26 cellular contexts compared by ENCODE assay signal in the genomic region with DNA sequence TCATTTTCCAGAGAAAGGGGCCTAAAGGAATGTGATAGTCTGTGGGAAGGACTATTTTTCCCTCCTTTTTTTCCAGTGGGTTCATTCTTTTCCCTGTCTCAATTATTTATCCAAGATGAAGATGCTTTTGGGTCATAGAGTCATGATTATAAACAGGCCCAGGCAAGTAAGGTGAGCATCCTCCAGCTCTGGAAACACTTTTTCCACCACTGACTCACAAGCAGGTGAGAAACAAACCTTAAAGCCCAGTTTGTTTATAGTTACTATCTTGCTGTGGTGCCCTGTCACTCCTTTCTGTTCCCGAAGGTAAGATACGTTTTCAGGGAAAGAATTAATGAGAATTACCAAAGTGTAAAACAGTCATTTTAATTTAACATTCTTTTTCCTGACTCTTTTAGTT.
A peak's percentile ranks its signal among the peaks of the same experiment; 100 is the strongest.
DNase-seq lines count a peak whose midpoint lies in the region; ATAC-seq, FAIRE-seq and TF ChIP-seq lines count a peak whose summit lies in the region.
"Had no signal": no experiment of that assay in that cellular context is flagged by ENCODE, and none has a peak within 500 bp of the region (broad histone marks: within the 10 kb centered on the region; RNA-seq: fewer than 3 reads in every experiment).

No MANE protein-coding gene starts in this region.

- in situ Hi-C loops in mammary epithelial cell (cut with MboI; ENCODE audit: low sequenced_read_pairs in 2 of 2) = no loop called here

- H3K36me3 ChIP-seq in mammary epithelial cell (ENCODE audit: insufficient read depth, low read length) (no peaks in the 10 kb centered on the region), bronchial epithelial cell (ENCODE audit: control insufficient read depth, insufficient read depth, low read length) (no peaks in the 10 kb centered on the region)
- H3K36me3 ChIP-seq: BE2C; BLaER1 treated with 17β-estradiol and CSF1 and Interleukin-3, amounts not matched to agents 10 nM and 100 nM had no signal

- H3K4me2 ChIP-seq in mammary epithelial cell (ENCODE audit: insufficient read depth, low read depth, low read length) = peak overlapping the region; percentile 51
- H3K4me2 ChIP-seq: A549; BLaER1 treated with 17β-estradiol and CSF1 and Interleukin-3, amounts not matched to agents 10 nM and 100 nM; GM23338 had no signal

- WGBS in mammary epithelial cell (ENCODE audit: low coverage, missing lambda C conversion rate) = 0% methylated on average over 2 of the region's 2 CpGs

- CTCF ChIA-PET in mammary epithelial cell (lab: Charles Lee; ENCODE audit: low non-redundant PET) = interaction anchor here (0.6 kb wide), 1 partner anchor 38 kb away, joined by 4 read pairs; no protein-coding TSS in a partner anchor
- CTCF ChIA-PET in MCF 10A (lab: Yijun Ruan, JAX) = no interaction called here

- no peak overlapping the region for H3K4me3 ChIP-seq in mammary epithelial cell (replicated peaks in 1 of 3; ENCODE audit: insufficient read depth in 1 of 3, low read depth in 2 of 3, low read length in 3 of 3)
- no peak overlapping the region for H3K4me3 ChIP-seq in bronchial epithelial cell (ENCODE audit: low read depth, low read length)
- H3K4me3 ChIP-seq: A549; BLaER1 treated with 17β-estradiol and CSF1 and Interleukin-3, amounts not matched to agents 10 nM and 100 nM; GM12878; GM23338 had no signal

- no peaks in the 10 kb centered on the region for H4K20me1 ChIP-seq in mammary epithelial cell (ENCODE audit: insufficient read depth, low read length)
- H4K20me1 ChIP-seq: BLaER1 treated with 17β-estradiol and CSF1 and Interleukin-3, amounts not matched to agents 10 nM and 100 nM had no signal

- H3K27me3 ChIP-seq in mammary epithelial cell (ENCODE audit: insufficient read depth, low read length) = no peaks in the 10 kb centered on the region
- H3K27me3 ChIP-seq in bronchial epithelial cell (ENCODE audit: control insufficient read depth, insufficient read depth, low read length) = peaks cover 2% of the 10 kb centered on the region
- H3K27me3 ChIP-seq in foreskin keratinocyte = no peaks in the 10 kb centered on the region
- H3K27me3 ChIP-seq: BE2C; BLaER1 treated with 17β-estradiol and CSF1 and Interleukin-3, amounts not matched to agents 10 nM and 100 nM had no signal

- no peak overlapping the region for H3K27ac Mint-ChIP-seq in MCF 10A (ENCODE audit: low read depth, unreplicated experiment)
- H3K27ac Mint-ChIP-seq: CD14-positive monocyte; CD4-positive, alpha-beta T cell; CD8-positive, alpha-beta memory T cell; GM23338; H9 had no signal

- ATAC-seq in foreskin keratinocyte (peak; percentile 95), GM21576 (IDR thresholded peaks at IDR 0.05; ENCODE audit: unreplicated experiment) (no peak)
- ATAC-seq: A549, GM12878, GM23338, HCT116 had no signal

- H3K27me3 Mint-ChIP-seq in MCF 10A (ENCODE audit: insufficient read depth, unreplicated experiment) = no peaks in the 10 kb centered on the region
- H3K27me3 Mint-ChIP-seq: CD4-positive, alpha-beta T cell had no signal

- POLR2A ChIA-PET in MCF 10A (lab: Yijun Ruan, JAX) = no interaction called here

- DNase-seq in mammary epithelial cell (peak; percentile 81), MCF 10A (ENCODE audit: unreplicated experiment) (no peak), bronchial epithelial cell (ENCODE audit: low read depth) (peak; percentile 73), foreskin keratinocyte (peak; percentile 71 to 82), kidney glomerular epithelial cell (lab: John Stamatoyannopoulos, UW) (no peak), cerebellum (ENCODE audit: low spot score) (no peak)
- DNase-seq: 8988T; ACHN; AML-193; BE2C; CD4-positive, alpha-beta T cell; CD8-positive, alpha-beta memory T cell; DMS 273 treated with DMSO at 0.1 percent for 48 hours; DMS79; EL; GDM1; H9 had no signal

- H3K4me1 ChIP-seq in mammary epithelial cell (ENCODE audit: insufficient read depth, low read length) (peaks cover 8% of the 10 kb centered on the region), foreskin keratinocyte (peaks cover 10% of the 10 kb centered on the region)
- H3K4me1 ChIP-seq: A549; BE2C; BLaER1 treated with 17β-estradiol and CSF1 and Interleukin-3, amounts not matched to agents 10 nM and 100 nM had no signal

- H3K79me2 ChIP-seq in mammary epithelial cell (ENCODE audit: insufficient read depth, low read length) = no peaks in the 10 kb centered on the region

- no peaks in the 10 kb centered on the region for H3K4me1 Mint-ChIP-seq in MCF 10A (ENCODE audit: insufficient read depth, unreplicated experiment)
- H3K4me1 Mint-ChIP-seq: CD14-positive monocyte; CD8-positive, alpha-beta memory T cell had no signal

- no TSS peak for BruUV-seq in mammary epithelial cell (replicated peaks; lab: Mats Ljungman, UMichigan)
- no TSS peak for BruUV-seq in MCF 10A (replicated peaks; lab: Mats Ljungman, UMichigan)

- dilution Hi-C loops in mammary epithelial cell (cut with HindIII; ENCODE audit: low sequenced_read_pairs) = no loop called here

- intact Hi-C loops in mammary epithelial cell (cut with micrococcal nuclease) = loop anchor here (1.0 kb wide), 1 partner anchor 62 kb away; no protein-coding TSS in a partner anchor
- intact Hi-C loops in MCF 10A (cut with micrococcal nuclease) = no loop called here

- H3K27ac ChIP-seq in mammary epithelial cell (ENCODE audit: insufficient read depth, low read depth, low read length) = peak overlapping the region; percentile 82
- peak overlapping the region; percentile 2 for H3K27ac ChIP-seq in foreskin keratinocyte
- H3K27ac ChIP-seq: A549; BLaER1 treated with 17β-estradiol and CSF1 and Interleukin-3, amounts not matched to agents 10 nM and 100 nM had no signal

- no peak for FAIRE-seq in bronchial epithelial cell (lab: Jason Lieb, UNC)
- FAIRE-seq: A549, D721Med, GM12878, GM19239 had no signal

- H3K36me3 Mint-ChIP-seq in MCF 10A (ENCODE audit: insufficient read depth, unreplicated experiment) = no peaks in the 10 kb centered on the region
- H3K36me3 Mint-ChIP-seq: CD14-positive monocyte had no signal

- H3K9me3 ChIP-seq in mammary epithelial cell (replicated peaks; ENCODE audit: insufficient read depth, low read length) = no peaks in the 10 kb centered on the region
- H3K9me3 ChIP-seq: A549; BE2C; BLaER1 treated with 17β-estradiol and CSF1 and Interleukin-3, amounts not matched to agents 10 nM and 100 nM had no signal

- H3K4me3 Mint-ChIP-seq in MCF 10A (ENCODE audit: unreplicated experiment) = no peak overlapping the region
- H3K4me3 Mint-ChIP-seq: CD14-positive monocyte; CD4-positive, alpha-beta T cell; CD8-positive, alpha-beta memory T cell; GM23338; H9 had no signal

- H3K9me3 Mint-ChIP-seq in MCF 10A (ENCODE audit: unreplicated experiment) = no peaks in the 10 kb centered on the region
- H3K9me3 Mint-ChIP-seq: CD4-positive, alpha-beta T cell; CD8-positive, alpha-beta memory T cell; GM23338; H9 had no signal

- H3K9ac ChIP-seq in mammary epithelial cell (ENCODE audit: insufficient read depth, low read length) = peak overlapping the region; percentile 24
- H3K9ac ChIP-seq: BLaER1 treated with 17β-estradiol and CSF1 and Interleukin-3, amounts not matched to agents 10 nM and 100 nM had no signal

- TF ChIP-seq CTCF in mammary epithelial cell (conservative IDR thresholded peaks at IDR 0.05 in 1 of 2, IDR thresholded peaks at IDR 0.05 in 1 of 2; ENCODE audit: extremely low read depth in 1 of 2, insufficient read depth in 1 of 2, low read depth in 1 of 2, low read length in 2 of 2) = no peak
- TF ChIP-seq CTCF in MCF 10A (IDR thresholded peaks at IDR 0.05; ENCODE audit: unreplicated experiment) = no peak
- no peak for TF ChIP-seq CTCF in bronchial epithelial cell (IDR thresholded peaks at IDR 0.05; ENCODE audit: insufficient read depth, low read length, severe bottlenecking)
- TF ChIP-seq CTCF in foreskin keratinocyte (conservative IDR thresholded peaks at IDR 0.05) = no peak

- H2AFZ ChIP-seq in mammary epithelial cell (ENCODE audit: low read depth, low read length) = no peak overlapping the region
- H2AFZ ChIP-seq: GM23338 had no signal

Comparison
In these comparisons a context has a peak if more than half of its experiments do, and no peak if none do; other contexts are left out.
1. DNase-seq: peak in mammary epithelial cell (single experiment), bronchial epithelial cell (single experiment) and foreskin keratinocyte (2 of 2); none in MCF 10A (single experiment), kidney glomerular epithelial cell (single experiment) and cerebellum (single experiment).